ENCODE assay signal across 10 cellular contexts in genomic region chr7:47937711-47938573, GRCh38. TPM values are rescaled to one million over a fixed set of nuclear protein-coding genes. Genes with fewer than 3 reads are reported as not detected.
DNase-seq lines count a peak whose midpoint lies in the region; ATAC-seq and TF ChIP-seq lines count a peak whose summit lies in the region.
"Had no signal": no experiment of that assay in that cellular context is flagged by ENCODE, and none has a peak within 500 bp of the region (broad histone marks: within the 10 kb centered on the region; RNA-seq: fewer than 3 reads in every experiment).

No MANE protein-coding gene starts in this region.

- H3K4me1 ChIP-seq in OCI-LY1 (ENCODE audit: insufficient read depth, low read length, severe bottlenecking): peaks cover 26% of the 10 kb centered on the region
- H3K4me1 ChIP-seq in mammary epithelial cell (ENCODE audit: insufficient read depth, low read length): peaks cover 16% of the 10 kb centered on the region

- no peaks in the 10 kb centered on the region for H3K27me3 ChIP-seq in OCI-LY1 (ENCODE audit: insufficient read depth, low read length)
- H3K27me3 ChIP-seq in mammary epithelial cell (ENCODE audit: insufficient read depth, low read length): no peaks in the 10 kb centered on the region
- H3K27me3 ChIP-seq: testis had no signal

- H3K9me3 ChIP-seq in OCI-LY1 (ENCODE audit: low read length) (no peaks in the 10 kb centered on the region), mammary epithelial cell (replicated peaks; ENCODE audit: insufficient read depth, low read length) (no peaks in the 10 kb centered on the region)
- H3K9me3 ChIP-seq: testis had no signal

- no peaks in the 10 kb centered on the region for H3F3A ChIP-seq in OCI-LY1 (ENCODE audit: insufficient read depth, low read length)

- CTCF ChIA-PET in mammary epithelial cell (lab: Charles Lee; ENCODE audit: low non-redundant PET): interaction anchor here (0.6 kb wide), 1 partner anchor 342 kb away, joined by 5 read pairs; no protein-coding TSS in a partner anchor

- dilution Hi-C loops in mammary epithelial cell (cut with HindIII; ENCODE audit: low sequenced_read_pairs): no loop called here

- H3K79me2 ChIP-seq in OCI-LY1 (ENCODE audit: insufficient read depth, low read length) (no peaks in the 10 kb centered on the region), mammary epithelial cell (ENCODE audit: insufficient read depth, low read length) (no peaks in the 10 kb centered on the region)

- no TSS peak for BruUV-seq in mammary epithelial cell (replicated peaks; lab: Mats Ljungman, UMichigan)

- ATAC-seq in HG02885 (IDR thresholded peaks at IDR 0.05; ENCODE audit: poor library complexity, unreplicated experiment): peak; percentile 43

- peak; percentile 18 for TF ChIP-seq CTCF in GM12864 (IDR thresholded peaks at IDR 0.05; ENCODE audit: low read depth, low read length, missing control alignments)
- peak; percentile 28; the same call in 1 of the 2 replicates for TF ChIP-seq CTCF in OCI-LY1 (IDR thresholded peaks at IDR 0.05; ENCODE audit: low read length)
- TF ChIP-seq CTCF in mammary epithelial cell (conservative IDR thresholded peaks at IDR 0.05 in 1 of 2, IDR thresholded peaks at IDR 0.05 in 1 of 2; ENCODE audit: extremely low read depth in 1 of 2, insufficient read depth in 1 of 2, low read depth in 1 of 2, low read length in 2 of 2): no peak

- WGBS in mammary epithelial cell (ENCODE audit: low coverage, missing lambda C conversion rate): 87% methylated on average over 9 of the region's 11 CpGs

- H3K36me3 ChIP-seq in OCI-LY1 (ENCODE audit: insufficient read depth, low read length) (no peaks in the 10 kb centered on the region), mammary epithelial cell (ENCODE audit: insufficient read depth, low read length) (no peaks in the 10 kb centered on the region)

- H3K27ac ChIP-seq in OCI-LY1 (ENCODE audit: low read depth, low read length, poor library complexity, severe bottlenecking): peak overlapping the region; percentile 61
- no peak overlapping the region for H3K27ac ChIP-seq in mammary epithelial cell (ENCODE audit: insufficient read depth, low read depth, low read length)
- H3K27ac ChIP-seq: epithelial cell of prostate, testis had no signal

- DNase-seq in GM12864 (ENCODE audit: low read depth): peak; percentile 82
- DNase-seq in GM19238 (ENCODE audit: insufficient read length, low spot score): peak; percentile 41
- DNase-seq in amniotic stem cell (lab: John Stamatoyannopoulos, UW): no peak
- DNase-seq in mammary epithelial cell: no peak
- no peak for DNase-seq in NCI-H510A treated with DMSO at 0.1 percent for 48 hours (lab: John Stamatoyannopoulos, UW)
- DNase-seq in activated CD4-positive, alpha-beta T cell treated with anti-CD3 and anti-CD28 coated beads, Interleukin-2, amount 50 U/mL, for 4 hours: no peak
- DNase-seq: testis had no signal

- intact Hi-C loops in mammary epithelial cell (cut with micrococcal nuclease): no loop called here

- in situ Hi-C loops in mammary epithelial cell (cut with MboI; ENCODE audit: low sequenced_read_pairs in 2 of 2): no loop called here

- H3K4me3 ChIP-seq in GM12864 (ENCODE audit: low read depth, low read length) (no peak overlapping the region), OCI-LY1 (ENCODE audit: low read depth, low read length, poor library complexity, severe bottlenecking) (peak overlapping the region; percentile 18), mammary epithelial cell (replicated peaks in 1 of 3; ENCODE audit: insufficient read depth in 1 of 3, low read depth in 2 of 3, low read length in 3 of 3) (no peak overlapping the region)
- H3K4me3 ChIP-seq: testis had no signal

- H3K4me2 ChIP-seq in OCI-LY1 (ENCODE audit: low read length): peak overlapping the region; percentile 45
- no peak overlapping the region for H3K4me2 ChIP-seq in mammary epithelial cell (ENCODE audit: insufficient read depth, low read depth, low read length)

- H3K9ac ChIP-seq in OCI-LY1 (ENCODE audit: low read length): peak overlapping the region; percentile 10; the same call in 1 of the 2 replicates
- H3K9ac ChIP-seq in mammary epithelial cell (ENCODE audit: insufficient read depth, low read length): no peak overlapping the region

- no peaks in the 10 kb centered on the region for H3K9me2 ChIP-seq in OCI-LY1 (ENCODE audit: low read depth, low read length)

- no peak overlapping the region for H2AFZ ChIP-seq in OCI-LY1 (ENCODE audit: low read length)
- H2AFZ ChIP-seq in mammary epithelial cell (ENCODE audit: low read depth, low read length): no peak overlapping the region

- H4K20me1 ChIP-seq in OCI-LY1 (ENCODE audit: insufficient read depth, low read length) (no peaks in the 10 kb centered on the region), mammary epithelial cell (ENCODE audit: insufficient read depth, low read length) (no peaks in the 10 kb centered on the region)

RNA-seq across cellular contexts. Expression of gene PKD1L1, which starts 10.3 kb away (rescaled TPM):
- under 1 TPM in 1 of 2 donors, not detected in 1; 0.17 TPM for total RNA-seq in mammary epithelial cell
- polyA plus RNA-seq in mammary epithelial cell: 0.09 TPM
- polyA minus RNA-seq in mammary epithelial cell: not detected

RNA-seq across cellular contexts. Expression of gene HUS1, which starts 41.5 kb away (rescaled TPM):
- 10 to 100 TPM; 31.3 to 36.8 TPM for total RNA-seq in mammary epithelial cell
- polyA plus RNA-seq in mammary epithelial cell: 23.2 TPM
- 12.4 TPM for polyA minus RNA-seq in mammary epithelial cell

Comparison
In these comparisons a context has a peak if more than half of its experiments do, and no peak if none do; other contexts are left out.
1. DNase-seq: peak in GM12864 (single experiment) and GM19238 (single experiment); none in amniotic stem cell (single experiment), mammary epithelial cell (single experiment), NCI-H510A treated with DMSO at 0.1 percent for 48 hours (single experiment) and activated CD4-positive, alpha-beta T cell treated with anti-CD3 and anti-CD28 coated beads, Interleukin-2, amount 50 U/mL, for 4 hours (0 of 2).
2. CTCF ChIP-seq: peak in GM12864 (single experiment) and OCI-LY1 (single experiment); none in mammary epithelial cell (0 of 2).